Comparison of ENCODE assay signal across 11 cellular contexts in genomic region chr12:107126688-107127481, GRCh38. TPM values are rescaled to one million over a fixed set of nuclear protein-coding genes. Genes with fewer than 3 reads are reported as not detected.
DNase-seq lines count a peak whose midpoint lies in the region; ATAC-seq and TF ChIP-seq lines count a peak whose summit lies in the region.
"Had no signal": no experiment of that assay in that cellular context is flagged by ENCODE, and none has a peak within 500 bp of the region (broad histone marks: within the 10 kb centered on the region; RNA-seq: fewer than 3 reads in every experiment).

No MANE protein-coding gene starts in this region.

- H3K4me2 ChIP-seq in SK-N-SH = no peak overlapping the region

- H2AFZ ChIP-seq in SK-N-SH (ENCODE audit: low read depth) = no peak overlapping the region

- CTCF ChIA-PET in SK-N-SH (lab: Yijun Ruan, JAX) = interaction anchor here (0.9 to 13.4 kb wide), 7 partner anchors 9 to 488 kb away, joined by 3 to 361 read pairs (median 6); no protein-coding TSS in a partner anchor

- DNase-seq in DMS79 treated with DMSO at 0.1 percent for 48 hours (lab: John Stamatoyannopoulos, UW) (peak; percentile 54), M059J (ENCODE audit: low read depth) (peak; percentile 14), SK-N-SH (peak; percentile 56), kidney epithelial cell (ENCODE audit: low read depth) (no peak), GDM1 (lab: John Stamatoyannopoulos, UW) (no peak), occipital lobe (lab: John Stamatoyannopoulos, UW) (no peak)
- DNase-seq: activated gamma-delta T cell treated with Interleukin-2 at 50 U/mL for 16 hours; NCI-H446 treated with DMSO at 0.1 percent for 48 hours; stimulated activated naive CD8-positive, alpha-beta T cell treated with anti-CD3 and anti-CD28 coated beads, Interleukin-15, Interleukin-2, amounts not matched to agents 100 U/mL and 50 U/mL, for 24 hours had no signal

- H3K4me3 ChIP-seq in SK-N-SH (ENCODE audit: low read depth in 2 of 2, low read length in 1 of 2) (no peak overlapping the region), kidney epithelial cell (ENCODE audit: low read depth, low read length) (no peak overlapping the region)

- no peaks in the 10 kb centered on the region for H3K9me2 ChIP-seq in SK-N-SH

- H3K9ac ChIP-seq in SK-N-SH = no peak overlapping the region

- H3K9me3 ChIP-seq in SK-N-SH = no peaks in the 10 kb centered on the region

- H3K4me1 ChIP-seq in SK-N-SH (ENCODE audit: control insufficient read depth in 1 of 2, insufficient read depth in 2 of 2, low read depth in 1 of 2, low read length in 1 of 2) = peaks cover 0 to 26% of the 10 kb centered on the region in 2 experiments; a peak in 2 of 4 replicates

- H4K20me1 ChIP-seq in SK-N-SH (ENCODE audit: insufficient read depth) = no peaks in the 10 kb centered on the region

- H3K79me2 ChIP-seq in SK-N-SH (ENCODE audit: insufficient read depth) = no peaks in the 10 kb centered on the region

- H3K27ac ChIP-seq in SK-N-SH (ENCODE audit: low read depth in 2 of 2, low read length in 1 of 2) = peak overlapping the region in 1 of 2 experiments; percentile 90; a peak in 2 of 4 replicates

- WGBS in SK-N-SH (ENCODE audit: low lambda C conversion rate) = 58% methylated on average over 5 of the region's 5 CpGs

- peak in 1 of 2 experiments; percentile 93; a peak in 3 of 4 replicates for TF ChIP-seq EP300 in SK-N-SH (IDR thresholded peaks at IDR 0.05; ENCODE audit: borderline replicate concordance in 1 of 2, low read depth in 1 of 2, low read length in 1 of 2)

- TF ChIP-seq RAD21 in SK-N-SH (IDR thresholded peaks at IDR 0.05; ENCODE audit: low read length) = peak; percentile 65

- no peaks in the 10 kb centered on the region for H3F3A ChIP-seq in SK-N-SH (replicated peaks; ENCODE audit: insufficient read depth)

- POLR2A ChIA-PET in SK-N-SH (lab: Yijun Ruan, JAX) = no interaction called here

- TF ChIP-seq CTCF in SK-N-SH (IDR thresholded peaks at IDR 0.05) = peak; percentile 49
- TF ChIP-seq CTCF in kidney epithelial cell (IDR thresholded peaks at IDR 0.05; ENCODE audit: insufficient read depth, low read length, poor library complexity, severe bottlenecking) = peak; percentile 46

- ATAC-seq in HG03045 (IDR thresholded peaks at IDR 0.05; ENCODE audit: unreplicated experiment) (no peak), HG03025 (IDR thresholded peaks at IDR 0.05; ENCODE audit: low FRiP score, unreplicated experiment) (no peak)
- ATAC-seq: stimulated activated naive CD8-positive, alpha-beta T cell treated with anti-CD3 and anti-CD28 coated beads, Interleukin-15, Interleukin-2, amounts not matched to agents 100 U/mL and 50 U/mL, for 24 hours had no signal

- H3K27me3 ChIP-seq in SK-N-SH (ENCODE audit: insufficient read depth) = no peaks in the 10 kb centered on the region
- H3K27me3 ChIP-seq in kidney epithelial cell (ENCODE audit: control insufficient read depth, insufficient read depth, low read length) = no peaks in the 10 kb centered on the region

- H3K36me3 ChIP-seq in SK-N-SH (replicated peaks in 1 of 2; ENCODE audit: control insufficient read depth in 1 of 2, insufficient read depth in 2 of 2, low read length in 1 of 2) (no peaks in the 10 kb centered on the region), kidney epithelial cell (ENCODE audit: control insufficient read depth, insufficient read depth, low read length) (no peaks in the 10 kb centered on the region)

TF ChIP-seq in SK-N-SH, 30 proteins besides CTCF, POLR2A, EP300 and RAD21:
- TF ChIP-seq RCOR1 (IDR thresholded peaks at IDR 0.05; ENCODE audit: low read length) (peak; percentile 89), FOSL2 (IDR thresholded peaks at IDR 0.05; ENCODE audit: borderline replicate concordance, low read depth) (no peak), MXI1 (IDR thresholded peaks at IDR 0.05; ENCODE audit: low read depth, low read length) (peak; percentile 74; the same call in 1 of the 2 replicates), TCF12 (IDR thresholded peaks at IDR 0.05) (peak; percentile 59), FOXJ3 (CRISPR knock-in tag; IDR thresholded peaks at IDR 0.05) (peak; percentile 78; the same call in 1 of the 2 replicates), GATA2 (CRISPR knock-in tag; IDR thresholded peaks at IDR 0.05) (peak; percentile 89), SMC3 (IDR thresholded peaks at IDR 0.05; ENCODE audit: low read depth, low read length) (peak; percentile 45; the same call in 1 of the 2 replicates), CHD2 (IDR thresholded peaks at IDR 0.05; ENCODE audit: low read length, partially characterized antibody) (peak; percentile 67), FOXM1 (IDR thresholded peaks at IDR 0.05; ENCODE audit: low read depth) (no peak), NRF1 (IDR thresholded peaks at IDR 0.05; ENCODE audit: low read depth, low read length) (no peak)

RNA-seq across cellular contexts. Expression of gene CRY1, which starts 33.5 kb away (rescaled TPM):
- 16.1 and 16.2 TPM in 2 replicates for total RNA-seq in M059J (2014; rRNA removed; shearing (Covaris generic))
- polyA plus RNA-seq in SK-N-SH (2012; rRNA removed) = 4.9 and 6.7 TPM in 2 replicates
- polyA plus RNA-seq in SK-N-SH (2012; cell fraction: cytosol; rRNA removed) = 6.2 and 7.2 TPM in 2 replicates
- polyA plus RNA-seq in SK-N-SH (2012; cell fraction: nucleus; rRNA removed) = 6.9 and 9.4 TPM in 2 replicates
- total RNA-seq in kidney epithelial cell = 20.6 and 21.8 TPM in 2 replicates
- 39.3 TPM for total RNA-seq in occipital lobe

Comparison
In these comparisons a context has a peak if more than half of its experiments do, and no peak if none do; other contexts are left out.
1. DNase-seq: peak in DMS79 treated with DMSO at 0.1 percent for 48 hours (single experiment), M059J (single experiment) and SK-N-SH (single experiment); none in kidney epithelial cell (single experiment), GDM1 (single experiment) and occipital lobe (single experiment).